Comparison of ENCODE assay signal across 17 cellular contexts in the genomic region with DNA sequence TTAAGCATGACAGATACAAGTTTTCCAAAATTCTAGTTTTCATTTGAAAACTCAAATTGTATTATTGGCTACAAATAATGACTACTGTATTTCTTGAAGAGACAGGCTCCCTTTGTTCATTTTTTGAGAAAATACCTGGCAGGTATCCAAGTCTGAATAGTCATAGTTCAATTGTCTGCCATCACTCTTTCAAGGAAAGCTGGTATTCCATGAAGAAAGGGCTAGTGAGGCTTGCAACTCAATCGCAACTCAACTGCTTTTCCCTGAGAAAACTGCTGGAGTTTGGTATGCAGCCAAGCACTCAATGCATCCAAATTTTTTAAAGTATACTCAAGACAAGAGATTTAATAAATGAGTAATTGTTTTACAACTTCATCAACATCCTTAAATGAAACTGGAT.
"Had no signal": no experiment of that assay in that cellular context is flagged by ENCODE, and none has a peak within 500 bp of the region (broad histone marks: within the 10 kb centered on the region; RNA-seq: fewer than 3 reads in every experiment).

No MANE protein-coding gene starts in this region.

- H3K4me1 ChIP-seq: ascending aorta, colonic mucosa, gastroesophageal sphincter, left ventricle myocardium inferior had no signal

- ATAC-seq: activated naive CD8-positive, alpha-beta T cell treated with anti-CD3 and anti-CD28 coated beads, Interleukin-2, amount 50 U/mL, for 24 hours; effector memory CD8-positive, alpha-beta T cell; gastroesophageal sphincter; stimulated activated naive CD8-positive, alpha-beta T cell treated with anti-CD3 and anti-CD28 coated beads, Interleukin-15, amount 100 ng/mL, for 72 hours had no signal

- H3K36me3 ChIP-seq: ascending aorta, colonic mucosa, gastroesophageal sphincter, left ventricle myocardium inferior, ovary, thoracic aorta, WERI-Rb-1 had no signal

- H3K9me3 ChIP-seq: ascending aorta, colonic mucosa, gastroesophageal sphincter, left ventricle myocardium inferior, thoracic aorta had no signal

- H3K27ac ChIP-seq: ascending aorta, colonic mucosa, gastroesophageal sphincter, left ventricle myocardium inferior, ovary, thoracic aorta, WERI-Rb-1 had no signal

- H3K27me3 ChIP-seq: ascending aorta, colonic mucosa, gastroesophageal sphincter, ovary had no signal

- H3K4me3 ChIP-seq: ascending aorta, colonic mucosa, gastroesophageal sphincter, left ventricle myocardium inferior, ovary, thoracic aorta had no signal

- DNase-seq: activated CD4-positive, alpha-beta T cell treated with anti-CD3 and anti-CD28 coated beads for 4 hours; activated CD8-positive, alpha-beta memory T cell treated with anti-CD3 and anti-CD28 coated beads for 24 hours; activated naive CD4-positive, alpha-beta T cell treated with Interleukin-2 at 50 U/mL for 16 hours; activated naive CD8-positive, alpha-beta T cell treated with anti-CD3 and anti-CD28 coated beads, Interleukin-2, amount 50 U/mL, for 24 hours; colonic mucosa; effector memory CD8-positive, alpha-beta T cell; erythroblast; left ventricle myocardium inferior; ovary; stimulated activated CD4-positive, alpha-beta T cell treated with anti-CD3 and anti-CD28 coated beads, Interleukin-15, amount 100 ng/mL, for 24 hours; stimulated activated CD4-positive, alpha-beta T cell treated with anti-CD3 and anti-CD28 coated beads, Interleukin-4, amount 100 ng/mL, for 24 hours; stimulated activated naive CD8-positive, alpha-beta T cell treated with anti-CD3 and anti-CD28 coated beads, Interleukin-15, amount 100 ng/mL, for 72 hours; T-helper 1 cell; WERI-Rb-1 had no signal
